ENCODE assay signal across 2 cellular contexts in genomic region chr11:10568486-10568941, GRCh38.
TF ChIP-seq lines count a peak whose summit lies in the region.

LYVE1 (minus strand) TSS chr11:10568665; CDS start chr11:10568532, 133 bp downstream.

TF ChIP-seq in endothelial cell of umbilical vein, 7 proteins besides CTCF, POLR2A, EP300 and RAD21 (continued from another document):
- TF ChIP-seq EZH2 (IDR thresholded peaks at IDR 0.05; ENCODE audit: borderline replicate concordance, low read depth, low read length, severe bottlenecking) = no peak
- no peak for TF ChIP-seq MYC (IDR thresholded peaks at IDR 0.05; ENCODE audit: low read depth, low read length)
- peak; percentile 12 for TF ChIP-seq FOS (IDR thresholded peaks at IDR 0.05; ENCODE audit: borderline replicate concordance, insufficient read depth, low read length)

TF ChIP-seq in liver, 16 proteins besides CTCF, POLR2A, EP300 and RAD21 (continued from another document):
- TF ChIP-seq REST (IDR thresholded peaks at IDR 0.05) = no peak
- TF ChIP-seq HNF4G (IDR thresholded peaks at IDR 0.05) = no peak
- TF ChIP-seq ATF3 (IDR thresholded peaks at IDR 0.05) = no peak
- TF ChIP-seq GABPA (IDR thresholded peaks at IDR 0.05 in 1 of 2, conservative IDR thresholded peaks at IDR 0.05 in 1 of 2) = no peak
- no peak for TF ChIP-seq MAX (IDR thresholded peaks at IDR 0.05)
- peak; percentile 64 for TF ChIP-seq NR2F2 (IDR thresholded peaks at IDR 0.05)
- no peak for TF ChIP-seq JUND (IDR thresholded peaks at IDR 0.05)
